ENCODE assay signal across 8 cellular contexts in the genomic region with DNA sequence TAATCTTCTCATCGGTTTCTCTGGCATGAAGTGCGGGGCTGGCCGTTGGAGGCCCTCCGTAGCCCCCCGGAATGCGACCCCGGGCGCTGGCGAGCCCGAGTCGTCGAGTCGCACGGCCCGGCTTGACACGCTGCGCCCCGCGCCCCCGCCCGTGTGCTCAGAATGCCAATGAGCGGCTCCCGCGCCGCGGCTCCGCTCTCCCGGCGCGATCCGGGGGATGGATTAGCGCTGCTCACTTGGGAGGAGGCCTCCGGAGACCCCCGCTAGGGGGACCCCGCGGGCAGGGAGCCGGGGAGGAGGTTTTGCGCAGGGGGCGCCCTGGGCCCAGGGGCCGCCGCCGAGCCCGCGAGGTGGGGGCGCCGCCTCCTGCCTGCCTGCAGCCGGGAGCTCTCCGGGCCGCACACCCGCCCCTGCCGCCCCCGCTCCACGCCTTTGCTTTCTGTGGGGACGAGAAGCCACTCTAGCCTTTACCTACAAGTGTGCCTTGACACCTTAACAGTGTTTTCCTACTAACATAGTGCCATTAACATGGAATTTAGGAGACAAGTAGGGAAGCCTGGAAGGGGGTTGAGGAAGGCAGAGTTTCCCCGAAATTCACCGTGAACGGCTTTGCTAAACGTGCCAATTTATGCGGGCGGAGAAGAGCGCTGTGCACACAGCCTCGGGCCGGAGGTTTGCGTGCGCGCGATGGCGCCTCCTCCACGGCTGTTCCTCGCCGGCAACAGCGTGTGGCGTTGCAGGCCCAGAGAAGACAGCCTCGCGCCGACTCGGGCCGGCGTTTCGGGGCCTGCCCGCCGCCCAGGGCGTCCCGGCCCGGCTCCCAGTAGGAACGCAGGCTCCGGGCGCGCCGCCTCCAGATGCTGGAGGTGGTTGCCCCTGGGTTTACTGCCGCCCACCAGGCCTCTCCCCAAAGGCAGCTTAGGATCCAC. TPM values are rescaled to one million over a fixed set of nuclear protein-coding genes. Genes with fewer than 3 reads are reported as not detected.
DNase-seq lines count a peak whose midpoint lies in the region; ATAC-seq and TF ChIP-seq lines count a peak whose summit lies in the region.

No MANE protein-coding gene starts in this region.

- H3K27ac Mint-ChIP-seq in IgD-negative memory B cell = no peak overlapping the region

- H3K27ac ChIP-seq in ACC112 (ENCODE audit: low read depth, low read length) (no peak overlapping the region), breast epithelium (no peak overlapping the region)

- peaks cover 47% of the 10 kb centered on the region for H3K27me3 Mint-ChIP-seq in IgD-negative memory B cell

- no peaks in the 10 kb centered on the region for H3K36me3 Mint-ChIP-seq in IgD-negative memory B cell

- DNase-seq in T1000 (lab: John Stamatoyannopoulos, UW) (peak; percentile 31), breast epithelium (ENCODE audit: low spot score in 2 of 2) (no peak), iris pigment epithelial cell (ENCODE audit: low read depth) (peak; percentile 79)
- DNase-seq in stimulated activated CD4-positive, alpha-beta T cell treated with anti-CD3 and anti-CD28 coated beads, Interleukin-2, amount 100 ng/mL, for 4 hours (ENCODE audit: low read depth) = peak; percentile 37

- H3K9me3 Mint-ChIP-seq in IgD-negative memory B cell = no peaks in the 10 kb centered on the region

- H3K27me3 ChIP-seq in ACC112 (ENCODE audit: insufficient read depth, low read length) = peaks cover 93% of the 10 kb centered on the region
- peaks cover 0 to 93% of the 10 kb centered on the region in 2 donors for H3K27me3 ChIP-seq in breast epithelium

- peaks cover 4 to 8% (median 6%) of the 10 kb centered on the region in 3 donors for H3K4me1 Mint-ChIP-seq in IgD-negative memory B cell

- no peaks in the 10 kb centered on the region for H3K9me3 ChIP-seq in breast epithelium

- no peaks in the 10 kb centered on the region for H3K79me2 ChIP-seq in ACC112 (ENCODE audit: control insufficient read depth, insufficient read depth, low read length, unreplicated experiment)

- TF ChIP-seq CTCF in breast epithelium (IDR thresholded peaks at IDR 0.05) = peak in 1 of 3 donors; percentile 54

- ATAC-seq in GM18511 (IDR thresholded peaks at IDR 0.05; ENCODE audit: unreplicated experiment) (peak; percentile 48), HG02885 (IDR thresholded peaks at IDR 0.05; ENCODE audit: poor library complexity, unreplicated experiment) (no peak)

- peak overlapping the region; percentile 55 to 95 (median 82) for H3K4me3 Mint-ChIP-seq in IgD-negative memory B cell

- peak overlapping the region; percentile 93 for H2AFZ ChIP-seq in ACC112 (ENCODE audit: low read length, unreplicated experiment)

- H3K4me3 ChIP-seq in ACC112 (ENCODE audit: low read depth, low read length) = peak overlapping the region; percentile 79
- H3K4me3 ChIP-seq in breast epithelium = peak overlapping the region in 2 of 3 donors; percentile 42 to 65

- peaks cover 7% of the 10 kb centered on the region for H3K4me1 ChIP-seq in ACC112 (ENCODE audit: control insufficient read depth, insufficient read depth, low read length, unreplicated experiment)
- peaks cover 24 to 32% of the 10 kb centered on the region in 2 donors for H3K4me1 ChIP-seq in breast epithelium

- no peaks in the 10 kb centered on the region for H3K36me3 ChIP-seq in ACC112 (ENCODE audit: insufficient read depth, low read length)
- no peaks in the 10 kb centered on the region for H3K36me3 ChIP-seq in breast epithelium

- intact Hi-C loops in breast epithelium (cut with DNase I; ENCODE audit: low total_unique reads) = no loop called here

- TF ChIP-seq POLR2A in breast epithelium (IDR thresholded peaks at IDR 0.05) = no peak

RNA-seq across cellular contexts. Expression of a gene that starts 7.1 kb away (rescaled TPM):
- polyA plus RNA-seq in IgD-negative memory B cell = not detected
- total RNA-seq in breast epithelium = not detected

Comparison
In these comparisons a context has a peak if more than half of its experiments do, and no peak if none do; other contexts are left out.
1. DNase-seq: peak in T1000 (single experiment), iris pigment epithelial cell (single experiment) and stimulated activated CD4-positive, alpha-beta T cell treated with anti-CD3 and anti-CD28 coated beads, Interleukin-2, amount 100 ng/mL, for 4 hours (single experiment); none in breast epithelium (0 of 2).